ENCODE assay signal across 19 cellular contexts in the genomic region with DNA sequence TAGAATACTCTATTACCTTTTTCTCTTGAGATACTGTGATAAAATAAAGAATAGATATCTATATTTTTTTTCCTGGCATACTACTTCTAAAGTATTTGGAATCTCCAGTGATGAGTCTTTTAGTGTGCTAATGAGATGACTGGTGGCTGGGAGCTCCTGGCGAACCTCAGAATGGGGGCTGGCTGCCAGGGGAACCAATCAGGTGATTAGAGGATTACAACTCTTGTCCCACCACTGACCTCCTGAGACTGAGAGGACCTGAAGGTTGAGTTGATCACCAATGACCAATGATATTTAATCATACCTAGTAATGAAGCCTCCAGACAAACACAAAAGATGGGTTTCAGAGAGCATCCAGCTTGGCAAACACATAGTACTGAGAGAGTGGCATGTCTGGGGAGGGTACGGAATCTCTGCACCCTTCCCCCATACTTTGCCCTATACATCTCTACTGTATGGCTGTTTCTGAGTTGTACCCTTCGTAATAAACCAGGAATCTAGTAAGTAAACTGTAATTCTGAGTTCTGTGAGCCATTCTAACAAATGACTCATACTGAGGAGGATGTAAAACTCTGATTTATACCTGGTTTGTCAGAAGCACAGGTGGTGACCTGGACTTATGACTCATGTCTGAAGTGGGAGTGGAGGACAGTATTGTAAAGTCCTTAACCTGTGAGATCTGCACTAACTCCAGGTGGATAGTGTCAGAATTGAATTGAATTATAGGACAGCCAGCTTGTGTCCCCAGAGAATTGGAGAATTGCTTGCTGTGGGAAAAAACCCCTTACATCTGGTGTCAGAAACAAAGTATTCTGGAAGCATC.
DNase-seq lines count a peak whose midpoint lies in the region; ATAC-seq, FAIRE-seq and TF ChIP-seq lines count a peak whose summit lies in the region.
"Had no signal": no experiment of that assay in that cellular context is flagged by ENCODE, and none has a peak within 500 bp of the region (broad histone marks: within the 10 kb centered on the region; RNA-seq: fewer than 3 reads in every experiment).

No MANE protein-coding gene starts in this region.

- no peaks in the 10 kb centered on the region for H4K20me1 ChIP-seq in astrocyte (ENCODE audit: insufficient read depth, low read length)

- no peak for TF ChIP-seq CTCF in C4-2B (conservative IDR thresholded peaks at IDR 0.05)
- no peak for TF ChIP-seq CTCF in astrocyte (IDR thresholded peaks at IDR 0.05; ENCODE audit: insufficient read depth, low read depth, low read length)
- TF ChIP-seq CTCF in left lung (IDR thresholded peaks at IDR 0.05): no peak

- H3K27ac ChIP-seq in C4-2B (peak overlapping the region; percentile 24; the same call in 1 of the 2 replicates), astrocyte (ENCODE audit: low read depth, low read length) (no peak overlapping the region), left lung (no peak overlapping the region)
- H3K27ac ChIP-seq: cardiac muscle cell, dorsolateral prefrontal cortex, gastroesophageal sphincter, left ventricle myocardium inferior, neutrophil had no signal

- H3K9me3 ChIP-seq in astrocyte (ENCODE audit: insufficient read depth, low read depth, low read length) (no peaks in the 10 kb centered on the region), left lung (peaks cover 0 to 15% of the 10 kb centered on the region in 2 donors)
- H3K9me3 ChIP-seq: neutrophil had no signal

- no peak overlapping the region for H3K27ac Mint-ChIP-seq in astrocyte (ENCODE audit: unreplicated experiment)
- H3K27ac Mint-ChIP-seq: activated naive CD8-positive, alpha-beta T cell treated with anti-CD3 and anti-CD28 coated beads, Interleukin-2, amount 50 U/mL, for 24 hours had no signal

- H3K4me2 ChIP-seq in astrocyte (ENCODE audit: low read length): peak overlapping the region; percentile 46

- no peak overlapping the region for H3K4me3 ChIP-seq in astrocyte (ENCODE audit: insufficient read depth, low read depth, low read length)
- H3K4me3 ChIP-seq in left lung: no peak overlapping the region
- H3K4me3 ChIP-seq: cardiac muscle cell, dorsolateral prefrontal cortex, gastroesophageal sphincter, left ventricle myocardium inferior, MG63 had no signal

- H3K36me3 ChIP-seq in astrocyte (ENCODE audit: insufficient read depth, low read length) (no peaks in the 10 kb centered on the region), left lung (no peaks in the 10 kb centered on the region)
- H3K36me3 ChIP-seq: cardiac muscle cell, gastroesophageal sphincter, left ventricle myocardium inferior, MG63, neutrophil had no signal

- H3K79me2 ChIP-seq in astrocyte (ENCODE audit: insufficient read depth, low read length): no peaks in the 10 kb centered on the region

- H3K4me1 Mint-ChIP-seq in astrocyte (ENCODE audit: low read depth, unreplicated experiment): peaks cover 9% of the 10 kb centered on the region
- H3K4me1 Mint-ChIP-seq: activated naive CD8-positive, alpha-beta T cell treated with anti-CD3 and anti-CD28 coated beads, Interleukin-2, amount 50 U/mL, for 24 hours had no signal

- ATAC-seq in left lung (peak; percentile 89), esophagus mucosa (no peak), HG02623 (IDR thresholded peaks at IDR 0.05; ENCODE audit: unreplicated experiment) (no peak)
- ATAC-seq: activated naive CD8-positive, alpha-beta T cell treated with anti-CD3 and anti-CD28 coated beads, Interleukin-2, amount 50 U/mL, for 24 hours; gastroesophageal sphincter had no signal

- intact Hi-C loops in left lung (cut with DNase I): no loop called here

- H2AFZ ChIP-seq in astrocyte (ENCODE audit: low read depth, low read length): no peak overlapping the region

- no peak for FAIRE-seq in astrocyte (lab: Jason Lieb, UNC)

- H3K27me3 ChIP-seq in astrocyte (ENCODE audit: insufficient read depth, low read length): no peaks in the 10 kb centered on the region
- H3K27me3 ChIP-seq in left lung: no peaks in the 10 kb centered on the region
- H3K27me3 ChIP-seq: cardiac muscle cell, dorsolateral prefrontal cortex, gastroesophageal sphincter, MG63, neutrophil had no signal

- no peaks in the 10 kb centered on the region for H3K27me3 Mint-ChIP-seq in astrocyte (ENCODE audit: low read depth, unreplicated experiment)
- H3K27me3 Mint-ChIP-seq: activated naive CD8-positive, alpha-beta T cell treated with anti-CD3 and anti-CD28 coated beads, Interleukin-2, amount 50 U/mL, for 24 hours had no signal

- H3K4me1 ChIP-seq in astrocyte (ENCODE audit: insufficient read depth, low read length) (no peaks in the 10 kb centered on the region), left lung (no peaks in the 10 kb centered on the region)
- H3K4me1 ChIP-seq: gastroesophageal sphincter, left ventricle myocardium inferior had no signal

- DNase-seq in LoVo (ENCODE audit: low spot score) (peak; percentile 67), astrocyte (ENCODE audit: low read depth) (peak; percentile 10), left lung (peak in 1 of 2 donors; percentile 27), EL (no peak), GDM1 (lab: John Stamatoyannopoulos, UW) (no peak)
- DNase-seq: activated CD4-positive, alpha-beta T cell treated with anti-CD3 and anti-CD28 coated beads for 48 hours; activated naive CD8-positive, alpha-beta T cell treated with anti-CD3 and anti-CD28 coated beads, Interleukin-2, amount 50 U/mL, for 24 hours; dorsolateral prefrontal cortex; erythroblast; left ventricle myocardium inferior; MG63; NCI-H1694; NCI-H2227 treated with DMSO at 0.1 percent for 48 hours had no signal

- no peak overlapping the region for H3K4me3 Mint-ChIP-seq in astrocyte (ENCODE audit: unreplicated experiment)
- H3K4me3 Mint-ChIP-seq: activated naive CD8-positive, alpha-beta T cell treated with anti-CD3 and anti-CD28 coated beads, Interleukin-2, amount 50 U/mL, for 24 hours had no signal

- no peaks in the 10 kb centered on the region for H3K36me3 Mint-ChIP-seq in astrocyte (ENCODE audit: low read depth, unreplicated experiment)

- H3K9me3 Mint-ChIP-seq in astrocyte (ENCODE audit: unreplicated experiment): no peaks in the 10 kb centered on the region

- no peak overlapping the region for H3K9ac ChIP-seq in astrocyte (ENCODE audit: low read length)

Comparison
In these comparisons a context has a peak if more than half of its experiments do, and no peak if none do; other contexts are left out.
1. DNase-seq: peak in LoVo (single experiment) and astrocyte (single experiment); none in EL (single experiment) and GDM1 (single experiment).